Comparison of ENCODE assay signal across 1 cellular context in the genomic region with DNA sequence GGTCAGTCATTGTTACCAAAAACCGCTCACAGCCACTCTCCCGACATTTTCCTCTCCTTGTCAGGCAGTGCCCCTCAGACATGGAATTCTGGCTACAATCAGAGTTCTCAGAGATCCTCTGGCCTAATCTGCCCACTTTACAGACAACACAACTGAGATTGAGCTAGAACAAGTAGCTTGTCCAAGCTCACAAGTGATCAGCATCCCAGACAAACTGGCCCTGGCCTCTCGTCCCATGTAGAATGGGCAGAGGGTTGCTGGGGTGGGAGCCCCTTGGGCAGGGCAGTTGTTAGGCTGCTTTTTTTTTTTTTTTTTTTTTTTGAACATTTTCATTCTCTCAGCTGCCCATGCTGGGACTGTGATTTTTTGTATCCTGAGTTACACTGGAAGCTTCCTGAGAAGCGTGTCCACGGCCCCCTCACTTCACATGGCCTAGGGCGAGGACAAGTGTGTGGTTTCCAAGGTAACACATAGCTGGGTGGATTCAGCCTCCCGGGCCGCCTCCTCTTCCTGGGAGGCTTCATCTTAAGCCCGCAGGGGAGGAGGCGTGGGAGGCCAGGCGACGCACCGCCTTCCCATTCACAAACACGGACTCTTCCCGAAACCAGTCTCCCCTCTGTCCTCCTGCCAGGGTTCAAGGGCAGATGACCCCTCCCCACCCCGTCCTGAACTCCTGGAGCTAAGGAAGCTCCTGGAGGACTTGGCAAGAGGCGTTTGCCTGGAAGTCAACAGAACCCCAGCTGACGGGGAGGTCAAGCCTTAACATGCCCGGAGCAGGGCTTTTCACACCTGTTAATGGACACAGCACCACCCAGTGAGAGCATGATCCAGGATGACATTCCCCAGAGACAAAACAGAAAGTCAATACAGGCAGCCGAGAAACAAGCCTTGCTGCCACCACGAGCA.
TF ChIP-seq lines count a peak whose summit lies in the region.

No MANE protein-coding gene starts in this region.

TF ChIP-seq in SK-N-SH, 30 proteins besides CTCF, POLR2A, EP300 and RAD21 (continued from another document):
- no peak for TF ChIP-seq REST (IDR thresholded peaks at IDR 0.05; ENCODE audit: low read depth, low read length)
- no peak for TF ChIP-seq RFX5 (IDR thresholded peaks at IDR 0.05; ENCODE audit: low read length)
- no peak for TF ChIP-seq YY1 (IDR thresholded peaks at IDR 0.05; ENCODE audit: low read depth)
- TF ChIP-seq, protein P1, sequence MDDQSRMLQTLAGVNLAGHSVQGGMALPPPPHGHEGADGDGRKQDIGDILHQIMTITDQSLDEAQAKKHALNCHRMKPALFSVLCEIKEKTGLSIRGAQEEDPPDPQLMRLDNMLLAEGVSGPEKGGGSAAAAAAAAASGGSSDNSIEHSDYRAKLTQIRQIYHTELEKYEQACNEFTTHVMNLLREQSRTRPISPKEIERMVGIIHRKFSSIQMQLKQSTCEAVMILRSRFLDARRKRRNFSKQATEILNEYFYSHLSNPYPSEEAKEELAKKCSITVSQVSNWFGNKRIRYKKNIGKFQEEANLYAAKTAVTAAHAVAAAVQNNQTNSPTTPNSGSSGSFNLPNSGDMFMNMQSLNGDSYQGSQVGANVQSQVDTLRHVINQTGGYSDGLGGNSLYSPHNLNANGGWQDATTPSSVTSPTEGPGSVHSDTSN (IDR thresholded peaks at IDR 0.05): no peak
- TF ChIP-seq ELF1 (IDR thresholded peaks at IDR 0.05): no peak
- no peak for TF ChIP-seq JUND (IDR thresholded peaks at IDR 0.05)
- TF ChIP-seq, protein P2, sequence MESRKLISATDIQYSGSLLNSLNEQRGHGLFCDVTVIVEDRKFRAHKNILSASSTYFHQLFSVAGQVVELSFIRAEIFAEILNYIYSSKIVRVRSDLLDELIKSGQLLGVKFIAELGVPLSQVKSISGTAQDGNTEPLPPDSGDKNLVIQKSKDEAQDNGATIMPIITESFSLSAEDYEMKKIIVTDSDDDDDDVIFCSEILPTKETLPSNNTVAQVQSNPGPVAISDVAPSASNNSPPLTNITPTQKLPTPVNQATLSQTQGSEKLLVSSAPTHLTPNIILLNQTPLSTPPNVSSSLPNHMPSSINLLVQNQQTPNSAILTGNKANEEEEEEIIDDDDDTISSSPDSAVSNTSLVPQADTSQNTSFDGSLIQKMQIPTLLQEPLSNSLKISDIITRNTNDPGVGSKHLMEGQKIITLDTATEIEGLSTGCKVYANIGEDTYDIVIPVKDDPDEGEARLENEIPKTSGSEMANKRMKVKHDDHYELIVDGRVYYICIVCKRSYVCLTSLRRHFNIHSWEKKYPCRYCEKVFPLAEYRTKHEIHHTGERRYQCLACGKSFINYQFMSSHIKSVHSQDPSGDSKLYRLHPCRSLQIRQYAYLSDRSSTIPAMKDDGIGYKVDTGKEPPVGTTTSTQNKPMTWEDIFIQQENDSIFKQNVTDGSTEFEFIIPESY (IDR thresholded peaks at IDR 0.05; ENCODE audit: borderline replicate concordance, low read depth): no peak
